Comparison of ENCODE assay signal across 29 cellular contexts in genomic region chr17:73637866-73638265, GRCh38. TPM values are rescaled to one million over a fixed set of nuclear protein-coding genes. Genes with fewer than 3 reads are reported as not detected.
"Had no signal": no experiment of that assay in that cellular context is flagged by ENCODE, and none has a peak within 500 bp of the region (broad histone marks: within the 10 kb centered on the region; RNA-seq: fewer than 3 reads in every experiment).

No MANE protein-coding gene starts in this region.

- H3K4me3 Mint-ChIP-seq: activated CD4-positive, alpha-beta memory T cell treated with anti-CD3 and anti-CD28 coated beads, Interleukin-2, amount 10 ng/mL, durations not matched to agents 7 days and 5 days; activated CD4-positive, alpha-beta T cell treated with anti-CD3 and anti-CD28 coated beads, Interleukin-2, amount 10 ng/mL, durations not matched to agents 7 days and 5 days; activated naive CD8-positive, alpha-beta T cell; activated T-cell treated with anti-CD3 and anti-CD28 coated beads, Interleukin-2, amount 50 U/mL, for 24 hours; effector memory CD8-positive, alpha-beta T cell; mesothelial cell of epicardium; type B pancreatic cell had no signal

- H3K27me3 ChIP-seq: cardiac muscle cell, vagina had no signal

- H3K27me3 Mint-ChIP-seq: activated naive CD8-positive, alpha-beta T cell; naive B cell had no signal

- ATAC-seq: body of pancreas; effector memory CD8-positive, alpha-beta T cell; left colon; right cardiac atrium; stimulated activated naive CD8-positive, alpha-beta T cell treated with anti-CD3 and anti-CD28 coated beads, Interleukin-15, Interleukin-2, amounts not matched to agents 100 U/mL and 50 U/mL, for 24 hours had no signal

- H3K27ac Mint-ChIP-seq: activated CD4-positive, alpha-beta memory T cell treated with anti-CD3 and anti-CD28 coated beads, Interleukin-2, amount 10 ng/mL, durations not matched to agents 7 days and 5 days; activated CD4-positive, alpha-beta T cell treated with anti-CD3 and anti-CD28 coated beads, Interleukin-2, amount 10 ng/mL, durations not matched to agents 7 days and 5 days; activated naive CD8-positive, alpha-beta T cell; activated T-cell treated with anti-CD3 and anti-CD28 coated beads, Interleukin-2, amount 50 U/mL, for 24 hours; activated T-helper 2 cell treated with anti-CD3 and anti-CD28 coated beads, Interferon-gamma antibody, Interleukin-2, Interleukin-4, amounts not matched to agents 10 μg/mL and 5 μg/mL and 100 μg/mL, durations not matched to agents 14 hours and 24 hours and 36 hours; effector memory CD8-positive, alpha-beta T cell; mesothelial cell of epicardium; type B pancreatic cell had no signal

- H3K9me3 Mint-ChIP-seq: activated CD4-positive, alpha-beta memory T cell treated with anti-CD3 and anti-CD28 coated beads, Interleukin-2, amount 10 ng/mL, durations not matched to agents 7 days and 5 days; activated CD4-positive, alpha-beta T cell treated with anti-CD3 and anti-CD28 coated beads, Interleukin-2, amount 10 ng/mL, durations not matched to agents 7 days and 5 days; activated T-cell treated with anti-CD3 and anti-CD28 coated beads, Interleukin-2, amount 50 U/mL, for 24 hours; activated T-helper 2 cell treated with anti-CD3 and anti-CD28 coated beads, Interferon-gamma antibody, Interleukin-2, Interleukin-4, amounts not matched to agents 10 μg/mL and 5 μg/mL and 100 μg/mL, durations not matched to agents 14 hours and 24 hours and 36 hours; effector memory CD8-positive, alpha-beta T cell; mesothelial cell of epicardium; naive B cell; type B pancreatic cell had no signal

- H3K4me3 ChIP-seq: body of pancreas, cardiac muscle cell, coronary artery, vagina had no signal

- H3K9me3 ChIP-seq: body of pancreas, vagina had no signal

- H3K27ac ChIP-seq: body of pancreas, cardiac muscle cell, coronary artery, vagina had no signal

- H3K36me3 ChIP-seq: cardiac muscle cell, vagina had no signal

- DNase-seq: activated CD4-positive, alpha-beta memory T cell treated with anti-CD3 and anti-CD28 coated beads, Interleukin-2, amount 10 ng/mL, durations not matched to agents 7 days and 5 days; activated CD4-positive, alpha-beta T cell treated with anti-CD3 and anti-CD28 coated beads for 1 hour; activated CD4-positive, alpha-beta T cell treated with anti-CD3 and anti-CD28 coated beads, Interleukin-2, amount 10 ng/mL, durations not matched to agents 7 days and 5 days; activated CD8-positive, alpha-beta memory T cell treated with anti-CD3 and anti-CD28 coated beads, Interleukin-2, amount 50 U/mL, for 48 hours; activated naive CD4-positive, alpha-beta T cell treated with Interleukin-2 at 50 U/mL for 16 hours; activated T-cell treated with anti-CD3 and anti-CD28 coated beads, Interleukin-2, amount 50 U/mL, for 24 hours; anterior cingulate cortex; body of pancreas; cerebellar nuclear complex; effector memory CD8-positive, alpha-beta T cell; foreskin fibroblast; head of caudate nucleus; hippocampal formation; kidney; left colon; mammary epithelial cell; naive B cell; occipital lobe; right cardiac atrium; stimulated activated CD4-positive, alpha-beta T cell treated with anti-CD3 and anti-CD28 coated beads, Interleukin-2, amount 100 ng/mL, for 48 hours; stimulated activated naive CD8-positive, alpha-beta T cell treated with anti-CD3 and anti-CD28 coated beads, Interleukin-15, Interleukin-2, amounts not matched to agents 100 U/mL and 50 U/mL, for 24 hours had no signal

- H3K36me3 Mint-ChIP-seq: activated naive CD8-positive, alpha-beta T cell; mesothelial cell of epicardium; naive B cell had no signal

RNA-seq across cellular contexts. Expression of gene SDK2, which starts 6.4 kb away (rescaled TPM):
- total RNA-seq: endothelial cell of umbilical vein had no signal
- polyA plus RNA-seq: endothelial cell of umbilical vein had no signal
